8 cellular contexts compared by ENCODE assay signal in the genomic region with DNA sequence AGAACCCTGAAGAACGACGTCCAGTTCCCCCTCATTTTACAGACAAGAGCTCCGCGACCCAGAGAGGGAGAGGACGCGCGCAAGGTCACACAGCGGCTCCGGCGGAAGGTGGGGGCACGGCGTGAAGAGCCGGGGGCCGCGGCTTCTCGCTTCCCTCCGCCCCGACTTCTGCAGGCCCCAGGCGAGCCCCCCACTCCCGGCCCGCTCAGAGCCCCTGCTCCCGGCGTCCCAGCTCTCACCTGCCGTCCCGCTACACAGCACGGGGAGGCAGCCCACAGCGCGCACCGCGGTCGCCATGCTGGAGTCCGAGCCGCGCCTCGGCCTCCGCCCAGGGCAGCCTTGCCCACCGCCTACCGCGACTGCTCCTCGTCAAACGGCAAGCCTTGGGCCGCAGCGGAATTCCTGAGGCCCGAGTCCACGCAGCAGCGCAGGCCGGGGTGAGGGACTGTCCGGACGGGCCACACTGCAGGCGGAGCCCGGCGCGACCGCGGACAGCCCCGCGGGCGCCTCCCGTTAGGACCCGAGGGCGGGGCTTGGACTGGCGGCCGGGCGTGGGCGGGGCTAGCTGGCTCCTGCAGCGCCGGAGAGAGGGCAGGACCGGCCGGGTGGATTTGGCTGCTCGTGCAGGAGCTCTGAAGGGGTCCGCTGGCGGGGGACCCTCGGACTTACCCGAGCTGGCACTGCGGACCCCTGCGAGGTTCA. TPM values are rescaled to one million over a fixed set of nuclear protein-coding genes. Genes with fewer than 3 reads are reported as not detected.
A peak's percentile ranks its signal among the peaks of the same experiment; 100 is the strongest.
DNase-seq lines count a peak whose midpoint lies in the region; ATAC-seq and TF ChIP-seq lines count a peak whose summit lies in the region.

A gene (minus strand): TSS at position 314 of the 702 bp plus-strand sequence. CDS start 17 bp downstream, at position 297.

- intact Hi-C loops in ovary (cut with DNase I), result no loop called here

- peak within 1 kb of the TSS; percentile 91 for H3K4me3 ChIP-seq in HAP-1
- H3K4me3 ChIP-seq in MM.1S (ENCODE audit: low read length), result peak within 1 kb of the TSS; percentile 86
- H3K4me3 ChIP-seq in ovary, result peak within 1 kb of the TSS; percentile 97
- peak within 1 kb of the TSS; percentile 88 for H3K4me3 ChIP-seq in thymus (ENCODE audit: low read length)

- DNase-seq in GM04504 (ENCODE audit: low read depth) (peak; percentile 44), HAP-1 (ENCODE audit: low spot score in 2 of 2) (peak; percentile 68 to 93), MM.1S (peak; percentile 87), glomerular visceral epithelial cell (ENCODE audit: extremely low spot score) (peak; percentile 80), ovary (peak; percentile 83 to 92 (median 91))

- H3K9me2 ChIP-seq in MM.1S (replicated peaks; ENCODE audit: insufficient read depth, low read length), result no peaks in the 10 kb centered on the region

- peaks cover 49% of the 10 kb centered on the region for H3K4me1 Mint-ChIP-seq in activated naive CD4-positive, alpha-beta T cell treated with anti-CD3 and anti-CD28 coated beads, Interleukin-2, amount 50 U/mL, for 24 hours

- H3K27me3 Mint-ChIP-seq in activated naive CD4-positive, alpha-beta T cell treated with anti-CD3 and anti-CD28 coated beads, Interleukin-2, amount 50 U/mL, for 24 hours, result no peaks in the 10 kb centered on the region

- H3K4me3 Mint-ChIP-seq in activated naive CD4-positive, alpha-beta T cell treated with anti-CD3 and anti-CD28 coated beads, Interleukin-2, amount 50 U/mL, for 24 hours, result peak within 1 kb of the TSS; percentile 96

- H3K36me3 ChIP-seq in HAP-1 (replicated peaks) (peaks cover 9% of the 10 kb centered on the region), MM.1S (replicated peaks; ENCODE audit: insufficient read depth, low read length) (no peaks in the 10 kb centered on the region), ovary (no peaks in the 10 kb centered on the region), thymus (ENCODE audit: control insufficient read depth, insufficient read depth) (peaks cover 5% of the 10 kb centered on the region)

- H3K27me3 ChIP-seq in HAP-1 (ENCODE audit: low read depth) (no peaks in the 10 kb centered on the region), MM.1S (replicated peaks; ENCODE audit: insufficient read depth, low read length) (no peaks in the 10 kb centered on the region), ovary (no peaks in the 10 kb centered on the region), thymus (ENCODE audit: control insufficient read depth, insufficient read depth) (no peaks in the 10 kb centered on the region)

- peak within 1 kb of the TSS; percentile 98 for H3K27ac Mint-ChIP-seq in activated naive CD4-positive, alpha-beta T cell treated with anti-CD3 and anti-CD28 coated beads, Interleukin-2, amount 50 U/mL, for 24 hours

- TF ChIP-seq EP300 in ovary (IDR thresholded peaks at IDR 0.05), result no peak

- peaks cover 50% of the 10 kb centered on the region for H3K79me2 ChIP-seq in MM.1S (ENCODE audit: low read length)

- peak within 1 kb of the TSS; percentile 95 for H3K9ac ChIP-seq in MM.1S (ENCODE audit: low read length)

- peak within 1 kb of the TSS; percentile 77 for H3K27ac ChIP-seq in MM.1S (ENCODE audit: low read length)
- H3K27ac ChIP-seq in ovary, result peak within 1 kb of the TSS; percentile 63 to 86
- H3K27ac ChIP-seq in thymus (ENCODE audit: low read depth), result peak within 1 kb of the TSS; percentile 94

- H3K9me3 ChIP-seq in HAP-1 (no peaks in the 10 kb centered on the region), MM.1S (replicated peaks; ENCODE audit: insufficient read depth, low read length) (no peaks in the 10 kb centered on the region), ovary (no peaks in the 10 kb centered on the region), thymus (ENCODE audit: control insufficient read depth) (no peaks in the 10 kb centered on the region)

- TF ChIP-seq POLR2A in ovary (IDR thresholded peaks at IDR 0.05), result peak; percentile 62

- in situ Hi-C loops in HAP-1 (cut with MboI; ENCODE audit: low sequenced_read_pairs), result no loop called here

- TF ChIP-seq CTCF in MM.1S (IDR thresholded peaks at IDR 0.05; ENCODE audit: low read length) (no peak), ovary (IDR thresholded peaks at IDR 0.05) (peak in 1 of 3 donors; percentile 21)

- peak within 1 kb of the TSS; percentile 62 for H3K4me2 ChIP-seq in MM.1S (ENCODE audit: low read depth, low read length)

- peaks cover 18% of the 10 kb centered on the region for H3K4me1 ChIP-seq in HAP-1
- peaks cover 14% of the 10 kb centered on the region for H3K4me1 ChIP-seq in MM.1S (ENCODE audit: low read length)
- peaks cover 10% of the 10 kb centered on the region for H3K4me1 ChIP-seq in ovary (ENCODE audit: insufficient read depth)
- peaks cover 9% of the 10 kb centered on the region for H3K4me1 ChIP-seq in thymus (ENCODE audit: control insufficient read depth, insufficient read depth, low read length)

- peak; percentile 98 for ATAC-seq in SK-N-SH treated with all-trans-retinoic acid at 6 μM for 48 hours

- peaks cover 7% of the 10 kb centered on the region for H3K36me3 Mint-ChIP-seq in activated naive CD4-positive, alpha-beta T cell treated with anti-CD3 and anti-CD28 coated beads, Interleukin-2, amount 50 U/mL, for 24 hours

- 0 out of 2 replicates have a peak, but pooled peaks cover 7% of the 10 kb centered on the region for H4K20me1 ChIP-seq in MM.1S (ENCODE audit: insufficient read depth, low read length)

- no peaks in the 10 kb centered on the region for H3F3A ChIP-seq in MM.1S (ENCODE audit: insufficient read depth, low read length)

- 0 to 1% (median 1%) methylated on average over 62 to 76 of the region's 76 CpGs for WGBS in ovary, 3 donors
- WGBS in thymus, result under 1% methylated on average over 76 of the region's 76 CpGs

- H3K9me3 Mint-ChIP-seq in activated naive CD4-positive, alpha-beta T cell treated with anti-CD3 and anti-CD28 coated beads, Interleukin-2, amount 50 U/mL, for 24 hours, result no peaks in the 10 kb centered on the region

- H2AFZ ChIP-seq in MM.1S (ENCODE audit: low read length), result peak within 1 kb of the TSS; percentile 76

TF ChIP-seq in SK-N-SH treated with all-trans-retinoic acid at 6 μM for 48 hours, 23 proteins besides CTCF, POLR2A, EP300 and RAD21:
- TF ChIP-seq TCF4 (CRISPR knock-in tag; IDR thresholded peaks at IDR 0.05; ENCODE audit: borderline replicate concordance) (no peak), RARB (CRISPR knock-in tag; IDR thresholded peaks at IDR 0.05) (no peak), PPARA (CRISPR knock-in tag; IDR thresholded peaks at IDR 0.05; ENCODE audit: borderline replicate concordance) (no peak), GLIS3 (CRISPR knock-in tag; IDR thresholded peaks at IDR 0.05) (0 out of 2 replicates have a peak, but pooled peaks have one; percentile 68), SNAI2 (CRISPR knock-in tag; IDR thresholded peaks at IDR 0.05) (no peak), OSR1 (CRISPR knock-in tag; IDR thresholded peaks at IDR 0.05) (peak; percentile 77; the same call in 1 of the 2 replicates), ESRRG (CRISPR knock-in tag; IDR thresholded peaks at IDR 0.05) (no peak), ZNF565 (CRISPR knock-in tag; conservative IDR thresholded peaks at IDR 0.05; ENCODE audit: low read depth) (no peak)
- TF ChIP-seq, protein P1, sequence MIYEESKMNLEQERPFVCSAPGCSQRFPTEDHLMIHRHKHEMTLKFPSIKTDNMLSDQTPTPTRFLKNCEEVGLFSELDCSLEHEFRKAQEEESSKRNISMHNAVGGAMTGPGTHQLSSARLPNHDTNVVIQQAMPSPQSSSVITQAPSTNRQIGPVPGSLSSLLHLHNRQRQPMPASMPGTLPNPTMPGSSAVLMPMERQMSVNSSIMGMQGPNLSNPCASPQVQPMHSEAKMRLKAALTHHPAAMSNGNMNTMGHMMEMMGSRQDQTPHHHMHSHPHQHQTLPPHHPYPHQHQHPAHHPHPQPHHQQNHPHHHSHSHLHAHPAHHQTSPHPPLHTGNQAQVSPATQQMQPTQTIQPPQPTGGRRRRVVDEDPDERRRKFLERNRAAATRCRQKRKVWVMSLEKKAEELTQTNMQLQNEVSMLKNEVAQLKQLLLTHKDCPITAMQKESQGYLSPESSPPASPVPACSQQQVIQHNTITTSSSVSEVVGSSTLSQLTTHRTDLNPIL (CRISPR knock-in tag; IDR thresholded peaks at IDR 0.05; ENCODE audit: low read depth), result no peak

RNA-seq across cellular contexts. Expression of the gene that starts here (rescaled TPM):
- total RNA-seq in ovary, result 10 to 100 TPM; 32.4 to 45.4 (median 39.7) TPM
- polyA plus RNA-seq in ovary (10 to 100 TPM; 36.2 to 62.9 TPM), thymus (161 TPM)

Comparison
In these comparisons a context has a peak if more than half of its experiments do, and no peak if none do; other contexts are left out.
1. Peak in every context shown above with its lines: DNase-seq, ATAC-seq, H3K4me3 ChIP-seq and H3K27ac ChIP-seq.